In genomic region chr12:48336564-48336963, GRCh38 we compare ENCODE assay signal across 13 cellular contexts. TPM values are rescaled to one million over a fixed set of nuclear protein-coding genes. Genes with fewer than 3 reads are reported as not detected.
DNase-seq lines count a peak whose midpoint lies in the region; ATAC-seq and TF ChIP-seq lines count a peak whose summit lies in the region.
"Had no signal": no experiment of that assay in that cellular context is flagged by ENCODE, and none has a peak within 500 bp of the region (broad histone marks: within the 10 kb centered on the region; RNA-seq: fewer than 3 reads in every experiment).

No MANE protein-coding gene starts in this region.

- H3K27me3 ChIP-seq in left ventricle myocardium inferior (ENCODE audit: low read depth) (no peaks in the 10 kb centered on the region), OCI-LY1 (ENCODE audit: insufficient read depth, low read length) (no peaks in the 10 kb centered on the region), upper lobe of right lung (no peaks in the 10 kb centered on the region)
- H3K27me3 ChIP-seq: neutrophil, vagina had no signal

- H3K79me2 ChIP-seq in OCI-LY1 (ENCODE audit: insufficient read depth, low read length), result no peaks in the 10 kb centered on the region

- intact Hi-C loops in left ventricle myocardium inferior (cut with micrococcal nuclease) (no loop called here), Right ventricle myocardium superior (cut with DNase I) (no loop called here), upper lobe of right lung (cut with DNase I) (no loop called here)

- H3K4me3 ChIP-seq in left ventricle myocardium inferior (no peak overlapping the region), OCI-LY1 (ENCODE audit: low read depth, low read length, poor library complexity, severe bottlenecking) (no peak overlapping the region), epithelial cell of proximal tubule (ENCODE audit: low read depth, low read length) (no peak overlapping the region), upper lobe of right lung (no peak overlapping the region)
- H3K4me3 ChIP-seq: coronary artery, vagina had no signal

- no peaks in the 10 kb centered on the region for H4K20me1 ChIP-seq in OCI-LY1 (ENCODE audit: insufficient read depth, low read length)

- DNase-seq in left ventricle myocardium inferior (no peak), Right ventricle myocardium superior (no peak), epithelial cell of proximal tubule (ENCODE audit: low read depth) (no peak), upper lobe of right lung (no peak), NCI-H748 treated with DMSO at 0.1 percent for 48 hours (lab: John Stamatoyannopoulos, UW) (no peak), Kasumi-1 (lab: John Stamatoyannopoulos, UW) (no peak)
- no peak for DNase-seq in activated CD4-positive, alpha-beta T cell treated with anti-CD3 and anti-CD28 coated beads, Interleukin-2, amount 50 U/mL, for 1 hour
- DNase-seq: activated naive CD8-positive, alpha-beta T cell treated with anti-CD3 and anti-CD28 coated beads, Interleukin-2, amount 10 ng/mL, durations not matched to agents 7 days and 5 days; NCI-H2029 treated with DMSO at 0.1 percent for 48 hours had no signal

- H3K4me1 ChIP-seq in left ventricle myocardium inferior (no peaks in the 10 kb centered on the region), OCI-LY1 (ENCODE audit: insufficient read depth, low read length, severe bottlenecking) (no peaks in the 10 kb centered on the region), upper lobe of right lung (peaks cover 8% of the 10 kb centered on the region)
- H3K4me1 ChIP-seq: vagina had no signal

- no peak overlapping the region for H3K27ac ChIP-seq in left ventricle myocardium inferior (replicated peaks)
- no peak overlapping the region for H3K27ac ChIP-seq in OCI-LY1 (ENCODE audit: low read depth, low read length, poor library complexity, severe bottlenecking)
- H3K27ac ChIP-seq in upper lobe of right lung, result no peak overlapping the region
- H3K27ac ChIP-seq: neutrophil, vagina had no signal

- H3K36me3 ChIP-seq in left ventricle myocardium inferior (peaks cover 22% of the 10 kb centered on the region), OCI-LY1 (ENCODE audit: insufficient read depth, low read length) (no peaks in the 10 kb centered on the region), upper lobe of right lung (no peaks in the 10 kb centered on the region)
- H3K36me3 ChIP-seq: vagina had no signal

- no peaks in the 10 kb centered on the region for H3K9me2 ChIP-seq in OCI-LY1 (ENCODE audit: low read depth, low read length)

- no peak overlapping the region for H3K9ac ChIP-seq in OCI-LY1 (ENCODE audit: low read length)

- no peaks in the 10 kb centered on the region for H3F3A ChIP-seq in OCI-LY1 (ENCODE audit: insufficient read depth, low read length)

- H3K4me2 ChIP-seq in OCI-LY1 (ENCODE audit: low read length), result no peak overlapping the region

- ATAC-seq in Right ventricle myocardium superior (ENCODE audit: poor library complexity), result no peak
- ATAC-seq in upper lobe of right lung, result peak; percentile 70

- H3K9me3 ChIP-seq in left ventricle myocardium inferior (replicated peaks) (no peaks in the 10 kb centered on the region), OCI-LY1 (ENCODE audit: low read length) (no peaks in the 10 kb centered on the region), upper lobe of right lung (no peaks in the 10 kb centered on the region)
- H3K9me3 ChIP-seq: neutrophil, vagina had no signal

- no peak overlapping the region for H2AFZ ChIP-seq in OCI-LY1 (ENCODE audit: low read length)

- TF ChIP-seq CTCF in left ventricle myocardium inferior (IDR thresholded peaks at IDR 0.05; ENCODE audit: borderline replicate concordance) (peak; percentile 21), OCI-LY1 (IDR thresholded peaks at IDR 0.05; ENCODE audit: low read length) (peak; percentile 39; the same call in 1 of the 2 replicates), epithelial cell of proximal tubule (conservative IDR thresholded peaks at IDR 0.05; ENCODE audit: low read depth, low read length) (peak; percentile 32), upper lobe of right lung (IDR thresholded peaks at IDR 0.05) (no peak)

RNA-seq across cellular contexts. Expression of gene ZNF641, which starts 14.2 kb away (rescaled TPM):
- total RNA-seq in left ventricle myocardium inferior (16.0 TPM), Right ventricle myocardium superior (13.7 TPM), epithelial cell of proximal tubule (3.5 and 5.8 TPM in 2 replicates), upper lobe of right lung (30.9 TPM)
